ENCODE assay signal across 1 cellular context in the genomic region with DNA sequence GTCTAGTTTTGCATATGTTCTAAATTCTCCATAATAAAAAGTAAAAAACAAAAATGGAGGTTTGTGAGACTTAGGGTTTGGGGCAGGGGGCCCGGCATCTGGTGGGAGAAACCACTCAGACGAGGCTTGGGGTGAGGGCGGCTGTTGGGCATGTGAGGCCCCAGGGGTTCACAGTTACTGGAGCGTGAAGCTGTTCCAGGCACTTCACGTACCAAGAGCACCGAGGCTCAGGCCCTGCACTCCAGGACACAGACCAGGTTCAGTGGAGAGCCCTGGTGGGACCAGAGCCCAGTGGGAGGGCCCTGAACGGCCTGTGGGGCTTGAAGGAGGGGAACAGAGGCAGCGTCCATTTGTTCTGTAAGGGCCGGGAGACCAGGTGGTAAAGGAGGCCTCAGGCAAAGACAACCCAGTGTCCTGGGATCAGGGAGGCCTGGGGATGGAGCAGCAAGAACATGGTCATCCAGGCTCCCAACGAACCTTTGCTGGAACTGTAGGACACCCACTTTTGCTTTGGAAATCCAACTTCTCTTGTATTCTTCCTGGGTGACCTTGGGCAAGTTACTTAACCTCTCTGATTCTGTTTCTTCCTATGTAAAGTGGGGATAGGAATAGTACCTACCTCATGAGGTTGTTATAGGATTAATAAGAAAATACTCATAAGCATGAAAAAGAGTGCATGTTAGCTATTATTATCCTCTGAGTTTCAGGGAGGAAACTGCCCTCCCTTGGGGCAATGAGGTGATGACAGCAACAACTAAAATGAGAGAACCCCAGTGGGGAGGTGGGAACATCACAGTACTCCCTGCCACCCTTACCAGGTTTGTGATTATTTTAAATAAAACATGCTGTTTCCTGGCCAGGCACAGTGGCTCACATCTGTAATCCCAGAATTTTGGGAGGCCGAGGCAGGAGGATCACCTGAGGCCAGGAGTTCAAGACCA.
TF ChIP-seq lines count a peak whose summit lies in the region.

No MANE protein-coding gene starts in this region.

TF ChIP-seq in GM23338, 12 proteins besides CTCF, POLR2A, EP300 and RAD21 (continued from another document):
- TF ChIP-seq, protein P1, sequence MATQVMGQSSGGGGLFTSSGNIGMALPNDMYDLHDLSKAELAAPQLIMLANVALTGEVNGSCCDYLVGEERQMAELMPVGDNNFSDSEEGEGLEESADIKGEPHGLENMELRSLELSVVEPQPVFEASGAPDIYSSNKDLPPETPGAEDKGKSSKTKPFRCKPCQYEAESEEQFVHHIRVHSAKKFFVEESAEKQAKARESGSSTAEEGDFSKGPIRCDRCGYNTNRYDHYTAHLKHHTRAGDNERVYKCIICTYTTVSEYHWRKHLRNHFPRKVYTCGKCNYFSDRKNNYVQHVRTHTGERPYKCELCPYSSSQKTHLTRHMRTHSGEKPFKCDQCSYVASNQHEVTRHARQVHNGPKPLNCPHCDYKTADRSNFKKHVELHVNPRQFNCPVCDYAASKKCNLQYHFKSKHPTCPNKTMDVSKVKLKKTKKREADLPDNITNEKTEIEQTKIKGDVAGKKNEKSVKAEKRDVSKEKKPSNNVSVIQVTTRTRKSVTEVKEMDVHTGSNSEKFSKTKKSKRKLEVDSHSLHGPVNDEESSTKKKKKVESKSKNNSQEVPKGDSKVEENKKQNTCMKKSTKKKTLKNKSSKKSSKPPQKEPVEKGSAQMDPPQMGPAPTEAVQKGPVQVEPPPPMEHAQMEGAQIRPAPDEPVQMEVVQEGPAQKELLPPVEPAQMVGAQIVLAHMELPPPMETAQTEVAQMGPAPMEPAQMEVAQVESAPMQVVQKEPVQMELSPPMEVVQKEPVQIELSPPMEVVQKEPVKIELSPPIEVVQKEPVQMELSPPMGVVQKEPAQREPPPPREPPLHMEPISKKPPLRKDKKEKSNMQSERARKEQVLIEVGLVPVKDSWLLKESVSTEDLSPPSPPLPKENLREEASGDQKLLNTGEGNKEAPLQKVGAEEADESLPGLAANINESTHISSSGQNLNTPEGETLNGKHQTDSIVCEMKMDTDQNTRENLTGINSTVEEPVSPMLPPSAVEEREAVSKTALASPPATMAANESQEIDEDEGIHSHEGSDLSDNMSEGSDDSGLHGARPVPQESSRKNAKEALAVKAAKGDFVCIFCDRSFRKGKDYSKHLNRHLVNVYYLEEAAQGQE (IDR thresholded peaks at IDR 0.05; ENCODE audit: unreplicated experiment): no peak
- TF ChIP-seq ZNF114 (CRISPR knock-in tag; IDR thresholded peaks at IDR 0.05) (no peak), STAT1 (IDR thresholded peaks at IDR 0.05; ENCODE audit: unreplicated experiment) (no peak), NANOG (IDR thresholded peaks at IDR 0.05; ENCODE audit: borderline replicate concordance) (no peak), EZH2phosphoT487 (IDR thresholded peaks at IDR 0.05; ENCODE audit: unreplicated experiment) (no peak), CREB1 (CRISPR knock-in tag; IDR thresholded peaks at IDR 0.05; ENCODE audit: low read depth) (no peak), JUNB (IDR thresholded peaks at IDR 0.05; ENCODE audit: unreplicated experiment) (no peak)
- TF ChIP-seq, protein P2, sequence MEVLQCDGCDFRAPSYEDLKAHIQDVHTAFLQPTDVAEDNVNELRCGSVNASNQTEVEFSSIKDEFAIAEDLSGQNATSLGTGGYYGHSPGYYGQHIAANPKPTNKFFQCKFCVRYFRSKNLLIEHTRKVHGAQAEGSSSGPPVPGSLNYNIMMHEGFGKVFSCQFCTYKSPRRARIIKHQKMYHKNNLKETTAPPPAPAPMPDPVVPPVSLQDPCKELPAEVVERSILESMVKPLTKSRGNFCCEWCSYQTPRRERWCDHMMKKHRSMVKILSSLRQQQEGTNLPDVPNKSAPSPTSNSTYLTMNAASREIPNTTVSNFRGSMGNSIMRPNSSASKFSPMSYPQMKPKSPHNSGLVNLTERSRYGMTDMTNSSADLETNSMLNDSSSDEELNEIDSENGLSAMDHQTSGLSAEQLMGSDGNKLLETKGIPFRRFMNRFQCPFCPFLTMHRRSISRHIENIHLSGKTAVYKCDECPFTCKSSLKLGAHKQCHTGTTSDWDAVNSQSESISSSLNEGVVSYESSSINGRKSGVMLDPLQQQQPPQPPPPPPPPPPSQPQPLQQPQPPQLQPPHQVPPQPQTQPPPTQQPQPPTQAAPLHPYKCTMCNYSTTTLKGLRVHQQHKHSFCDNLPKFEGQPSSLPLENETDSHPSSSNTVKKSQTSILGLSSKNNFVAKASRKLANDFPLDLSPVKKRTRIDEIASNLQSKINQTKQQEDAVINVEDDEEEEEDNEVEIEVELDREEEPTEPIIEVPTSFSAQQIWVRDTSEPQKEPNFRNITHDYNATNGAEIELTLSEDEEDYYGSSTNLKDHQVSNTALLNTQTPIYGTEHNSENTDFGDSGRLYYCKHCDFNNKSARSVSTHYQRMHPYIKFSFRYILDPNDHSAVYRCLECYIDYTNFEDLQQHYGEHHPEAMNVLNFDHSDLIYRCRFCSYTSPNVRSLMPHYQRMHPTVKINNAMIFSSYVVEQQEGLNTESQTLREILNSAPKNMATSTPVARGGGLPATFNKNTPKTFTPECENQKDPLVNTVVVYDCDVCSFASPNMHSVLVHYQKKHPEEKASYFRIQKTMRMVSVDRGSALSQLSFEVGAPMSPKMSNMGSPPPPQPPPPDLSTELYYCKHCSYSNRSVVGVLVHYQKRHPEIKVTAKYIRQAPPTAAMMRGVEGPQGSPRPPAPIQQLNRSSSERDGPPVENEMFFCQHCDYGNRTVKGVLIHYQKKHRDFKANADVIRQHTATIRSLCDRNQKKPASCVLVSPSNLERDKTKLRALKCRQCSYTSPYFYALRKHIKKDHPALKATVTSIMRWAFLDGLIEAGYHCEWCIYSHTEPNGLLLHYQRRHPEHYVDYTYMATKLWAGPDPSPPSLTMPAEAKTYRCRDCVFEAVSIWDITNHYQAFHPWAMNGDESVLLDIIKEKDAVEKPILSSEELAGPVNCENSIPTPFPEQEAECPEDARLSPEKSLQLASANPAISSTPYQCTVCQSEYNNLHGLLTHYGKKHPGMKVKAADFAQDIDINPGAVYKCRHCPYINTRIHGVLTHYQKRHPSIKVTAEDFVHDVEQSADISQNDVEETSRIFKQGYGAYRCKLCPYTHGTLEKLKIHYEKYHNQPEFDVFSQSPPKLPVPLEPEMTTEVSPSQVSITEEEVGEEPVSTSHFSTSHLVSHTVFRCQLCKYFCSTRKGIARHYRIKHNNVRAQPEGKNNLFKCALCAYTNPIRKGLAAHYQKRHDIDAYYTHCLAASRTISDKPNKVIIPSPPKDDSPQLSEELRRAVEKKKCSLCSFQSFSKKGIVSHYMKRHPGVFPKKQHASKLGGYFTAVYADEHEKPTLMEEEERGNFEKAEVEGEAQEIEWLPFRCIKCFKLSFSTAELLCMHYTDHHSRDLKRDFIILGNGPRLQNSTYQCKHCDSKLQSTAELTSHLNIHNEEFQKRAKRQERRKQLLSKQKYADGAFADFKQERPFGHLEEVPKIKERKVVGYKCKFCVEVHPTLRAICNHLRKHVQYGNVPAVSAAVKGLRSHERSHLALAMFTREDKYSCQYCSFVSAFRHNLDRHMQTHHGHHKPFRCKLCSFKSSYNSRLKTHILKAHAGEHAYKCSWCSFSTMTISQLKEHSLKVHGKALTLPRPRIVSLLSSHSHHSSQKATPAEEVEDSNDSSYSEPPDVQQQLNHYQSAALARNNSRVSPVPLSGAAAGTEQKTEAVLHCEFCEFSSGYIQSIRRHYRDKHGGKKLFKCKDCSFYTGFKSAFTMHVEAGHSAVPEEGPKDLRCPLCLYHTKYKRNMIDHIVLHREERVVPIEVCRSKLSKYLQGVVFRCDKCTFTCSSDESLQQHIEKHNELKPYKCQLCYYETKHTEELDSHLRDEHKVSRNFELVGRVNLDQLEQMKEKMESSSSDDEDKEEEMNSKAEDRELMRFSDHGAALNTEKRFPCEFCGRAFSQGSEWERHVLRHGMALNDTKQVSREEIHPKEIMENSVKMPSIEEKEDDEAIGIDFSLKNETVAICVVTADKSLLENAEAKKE (CRISPR knock-in tag; IDR thresholded peaks at IDR 0.05): no peak
- TF ChIP-seq, protein P3, sequence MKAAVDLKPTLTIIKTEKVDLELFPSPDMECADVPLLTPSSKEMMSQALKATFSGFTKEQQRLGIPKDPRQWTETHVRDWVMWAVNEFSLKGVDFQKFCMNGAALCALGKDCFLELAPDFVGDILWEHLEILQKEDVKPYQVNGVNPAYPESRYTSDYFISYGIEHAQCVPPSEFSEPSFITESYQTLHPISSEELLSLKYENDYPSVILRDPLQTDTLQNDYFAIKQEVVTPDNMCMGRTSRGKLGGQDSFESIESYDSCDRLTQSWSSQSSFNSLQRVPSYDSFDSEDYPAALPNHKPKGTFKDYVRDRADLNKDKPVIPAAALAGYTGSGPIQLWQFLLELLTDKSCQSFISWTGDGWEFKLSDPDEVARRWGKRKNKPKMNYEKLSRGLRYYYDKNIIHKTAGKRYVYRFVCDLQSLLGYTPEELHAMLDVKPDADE (IDR thresholded peaks at IDR 0.05): no peak
TF ChIP-seq in GM23338: peak in this region for 0.
